31 cellular contexts compared by ENCODE assay signal in genomic region chr4:12963912-12964311, GRCh38.
"Had no signal": no experiment of that assay in that cellular context is flagged by ENCODE, and none has a peak within 500 bp of the region (broad histone marks: within the 10 kb centered on the region; RNA-seq: fewer than 3 reads in every experiment).

No MANE protein-coding gene starts in this region.

- H3K27ac ChIP-seq: ascending aorta, cardiac muscle cell, VCaP had no signal

- H3K4me1 ChIP-seq: ascending aorta had no signal

- H3K36me3 ChIP-seq: ascending aorta, cardiac muscle cell had no signal

- H3K4me3 ChIP-seq: ascending aorta, cardiac muscle cell had no signal

- H3K9me3 ChIP-seq: ascending aorta had no signal

- ATAC-seq: activated CD8-positive, alpha-beta T cell treated with anti-CD3 and anti-CD28 coated beads for 36 hours; activated naive CD4-positive, alpha-beta T cell treated with anti-CD3 and anti-CD28 coated beads, Interleukin-2, amount 50 U/mL, for 72 hours; activated T-cell treated with anti-CD3 and anti-CD28 coated beads, Interleukin-2, amount 50 U/mL, for 4 hours; activated T-cell treated with anti-CD3 and anti-CD28 coated beads, Interleukin-2, amount 50 U/mL, for 72 hours; activated T-helper 17 cell treated with anti-CD3 and anti-CD28 coated beads, Interleukin-2, amount 50 U/mL, for 72 hours had no signal

- DNase-seq: activated B cell treated with CpG ODN at 0.5 μM for 24 hours; activated CD4-positive, alpha-beta memory T cell treated with anti-CD3 and anti-CD28 coated beads for 36 hours; activated CD4-positive, alpha-beta T cell treated with anti-CD3 and anti-CD28 coated beads for 4 hours; activated CD4-positive, alpha-beta T cell treated with anti-CD3 and anti-CD28 coated beads, Interleukin-2, amount 10 ng/mL, durations not matched to agents 24 days and 14 days; activated CD4-positive, alpha-beta T cell treated with anti-CD3 and anti-CD28 coated beads, Interleukin-2, amount 50 U/mL, for 1 hour; activated CD4-positive, alpha-beta T cell treated with anti-CD3 and anti-CD28 coated beads, Interleukin-2, amount 50 U/mL, for 4 hours; activated CD4-positive, CD25-positive, alpha-beta regulatory T cell treated with anti-CD3 and anti-CD28 coated beads, Interleukin-2, amount 50 U/mL, for 72 hours; activated CD8-positive, alpha-beta memory T cell treated with anti-CD3 and anti-CD28 coated beads, Interleukin-2, amount 50 U/mL, for 4 hours; activated CD8-positive, alpha-beta T cell treated with anti-CD3 and anti-CD28 coated beads for 36 hours; activated effector memory CD4-positive, alpha-beta T cell treated with anti-CD3 and anti-CD28 coated beads, Interleukin-2, amount 50 U/mL, for 16 hours; activated gamma-delta T cell treated with Interleukin-2 at 50 U/mL for 16 hours; activated naive CD4-positive, alpha-beta T cell; activated naive CD4-positive, alpha-beta T cell treated with anti-CD3 and anti-CD28 coated beads for 36 hours; activated naive CD4-positive, alpha-beta T cell treated with anti-CD3 and anti-CD28 coated beads, Interleukin-2, amount 50 U/mL, for 16 hours; activated naive CD8-positive, alpha-beta T cell treated with anti-CD3 and anti-CD28 coated beads for 36 hours; activated T-cell treated with anti-CD3 and anti-CD28 coated beads for 4 hours; activated T-cell treated with anti-CD3 and anti-CD28 coated beads, Interleukin-2, amount 50 U/mL, for 1 hour; activated T-cell treated with anti-CD3 and anti-CD28 coated beads, Interleukin-2, amount 50 U/mL, for 4 hours; activated T-cell treated with anti-CD3 and anti-CD28 coated beads, Interleukin-2, amount 50 U/mL, for 72 hours; amygdala; anterior cingulate cortex; caudate nucleus; cerebellar nuclear complex; T-helper 1 cell; T-helper 2 cell; T-helper 9 cell had no signal

- H3K27me3 ChIP-seq: ascending aorta, cardiac muscle cell had no signal
